ENCODE assay signal across 10 cellular contexts in genomic region chr16:85519540-85520231, GRCh38.
"Had no signal": no experiment of that assay in that cellular context is flagged by ENCODE, and none has a peak within 500 bp of the region (broad histone marks: within the 10 kb centered on the region; RNA-seq: fewer than 3 reads in every experiment).

No MANE protein-coding gene starts in this region.

- H3K4me3 Mint-ChIP-seq: activated naive CD4-positive, alpha-beta T cell treated with anti-CD3 and anti-CD28 coated beads, Interleukin-2, amount 10 ng/mL, durations not matched to agents 7 days and 5 days; activated T-helper 17 cell treated with anti-CD3 and anti-CD28 coated beads, Interleukin-2, amount 50 U/mL, for 72 hours; dendritic cell treated with granulocyte-macrophage colony-stimulating factor and Interleukin-4, amounts not matched to agents 40 ng/mL and 50 ng/mL, for 4 days; WTC11 had no signal

- H3K4me3 ChIP-seq: skin epidermis, suprapubic skin, upper lobe of right lung had no signal

- H3K27ac ChIP-seq: upper lobe of right lung had no signal

- H3K27me3 Mint-ChIP-seq: activated naive CD4-positive, alpha-beta T cell treated with anti-CD3 and anti-CD28 coated beads, Interleukin-2, amount 10 ng/mL, durations not matched to agents 7 days and 5 days; activated T-helper 17 cell treated with anti-CD3 and anti-CD28 coated beads, Interleukin-2, amount 50 U/mL, for 72 hours had no signal

- H3K9me3 ChIP-seq: suprapubic skin, upper lobe of right lung had no signal

- H3K27ac Mint-ChIP-seq: activated naive CD4-positive, alpha-beta T cell treated with anti-CD3 and anti-CD28 coated beads, Interleukin-2, amount 10 ng/mL, durations not matched to agents 7 days and 5 days; activated T-helper 17 cell treated with anti-CD3 and anti-CD28 coated beads, Interleukin-2, amount 50 U/mL, for 72 hours; dendritic cell treated with granulocyte-macrophage colony-stimulating factor and Interleukin-4, amounts not matched to agents 40 ng/mL and 50 ng/mL, for 4 days; WTC11 had no signal

- H3K27me3 ChIP-seq: suprapubic skin, upper lobe of right lung had no signal

- H3K9me3 Mint-ChIP-seq: dendritic cell treated with granulocyte-macrophage colony-stimulating factor and Interleukin-4, amounts not matched to agents 40 ng/mL and 50 ng/mL, for 4 days had no signal

- H3K36me3 Mint-ChIP-seq: activated naive CD4-positive, alpha-beta T cell treated with anti-CD3 and anti-CD28 coated beads, Interleukin-2, amount 10 ng/mL, durations not matched to agents 7 days and 5 days had no signal

- DNase-seq: activated CD4-positive, alpha-beta T cell treated with anti-CD3 and anti-CD28 coated beads, Interleukin-2, amount 50 U/mL, for 1 hour; activated naive CD4-positive, alpha-beta T cell treated with anti-CD3 and anti-CD28 coated beads, Interleukin-2, amount 10 ng/mL, durations not matched to agents 7 days and 5 days; caudate nucleus; left ventricle myocardium superior; upper lobe of right lung had no signal

- ATAC-seq: activated T-helper 17 cell treated with anti-CD3 and anti-CD28 coated beads, Interleukin-2, amount 50 U/mL, for 72 hours; left ventricle myocardium superior; upper lobe of right lung; WTC11 had no signal

- H3K4me1 Mint-ChIP-seq: activated naive CD4-positive, alpha-beta T cell treated with anti-CD3 and anti-CD28 coated beads, Interleukin-2, amount 10 ng/mL, durations not matched to agents 7 days and 5 days had no signal

- H3K36me3 ChIP-seq: suprapubic skin, upper lobe of right lung had no signal
